In genomic region chr2:201182650-201183372, GRCh38 we compare ENCODE assay signal across 8 cellular contexts. TPM values are rescaled to one million over a fixed set of nuclear protein-coding genes. Genes with fewer than 3 reads are reported as not detected.
DNase-seq lines count a peak whose midpoint lies in the region; ATAC-seq, FAIRE-seq and TF ChIP-seq lines count a peak whose summit lies in the region.

TSS of gene CASP10 (plus strand) at chr2:201183141. CDS start at chr2:201185778, 2,637 bp downstream.

- H3K27ac ChIP-seq in GM12878 (ENCODE audit: control insufficient read depth, insufficient read depth) = peak within 1 kb of the TSS; percentile 1; the same call in 1 of the 2 replicates

- DNase-seq in AG08396 (ENCODE audit: low spot score) (peak; percentile 61), NCI-H226 (peak; percentile 61), GM12878 (ENCODE audit: low read depth, low spot score) (peak; percentile 77), iris pigment epithelial cell (ENCODE audit: low read depth) (peak; percentile 85), ecto neural progenitor cell (ENCODE audit: low spot score) (no peak)

- 14% methylated on average over 11 of the region's 11 CpGs for WGBS in GM12878 (ENCODE audit: insufficient coverage, insufficient replicate concordance, low lambda C conversion rate, missing lambda C conversion rate)

- peak; percentile 97 for FAIRE-seq in GM12878 (lab: Jason Lieb, UNC)

- TF ChIP-seq POLR2A in GM12878 (IDR thresholded peaks at IDR 0.05; ENCODE audit: low read depth, low read length) = no peak

- in situ Hi-C loops in GM12878 (cut with MboI) = no loop called here

- ATAC-seq in GM18498 (IDR thresholded peaks at IDR 0.05; ENCODE audit: unreplicated experiment) (peak; percentile 87), HG02798 (IDR thresholded peaks at IDR 0.05; ENCODE audit: poor library complexity, unreplicated experiment) (peak; percentile 90), GM12878 (peak; percentile 80)

- TF ChIP-seq CTCF in GM12878 (IDR thresholded peaks at IDR 0.05 in 2 of 3, conservative IDR thresholded peaks at IDR 0.05 in 1 of 3; ENCODE audit: control insufficient read depth in 2 of 3, extremely low read depth in 1 of 3, insufficient read depth in 1 of 3, low read depth in 3 of 3, low read length in 3 of 3) (peak; percentile 65 to 92 (median 76); a peak in 4 of 6 replicates), subcutaneous adipose tissue (IDR thresholded peaks at IDR 0.05; ENCODE audit: low read depth) (no peak)

- SMC1A ChIA-PET in GM12878 (lab: Charles Lee; ENCODE audit: uncharacterized antibody, unreplicated experiment) = interaction anchor here (0.6 to 3.7 kb wide), 52 partner anchors 8 to 993 kb away, joined by 3 to 285 read pairs (median 4); partner anchors contain the start of genes CASP8, CFLAR, NDUFB3 and NIF3L1

- TF ChIP-seq RAD21 in GM12878 (IDR thresholded peaks at IDR 0.05; ENCODE audit: insufficient read depth, low read depth, low read length) = peak; percentile 87

- TF ChIP-seq EP300 in GM12878 (IDR thresholded peaks at IDR 0.05; ENCODE audit: borderline replicate concordance in 1 of 2, control insufficient read depth in 1 of 2, low read depth in 2 of 2, low read length in 2 of 2) = no peak

- H3K79me2 ChIP-seq in GM12878 (ENCODE audit: control insufficient read depth, insufficient read depth, low read length) = no peaks in the 10 kb centered on the region; the same call in 1 of the 2 replicates

- peak within 1 kb of the TSS; percentile 65 for H3K4me2 ChIP-seq in GM12878 (ENCODE audit: control insufficient read depth, insufficient read depth)

- peaks cover 7% of the 10 kb centered on the region; the same call in 2 of the 3 replicates for H3K9me3 ChIP-seq in GM12878 (replicated peaks; ENCODE audit: control insufficient read depth, insufficient read depth, low read length)

- H3K27me3 ChIP-seq in GM12878 (replicated peaks in 1 of 2; ENCODE audit: control insufficient read depth in 2 of 2, insufficient read depth in 2 of 2, low read length in 1 of 2) = no peaks in the 10 kb centered on the region; a peak in 2 of 4 replicates

- POLR2A ChIA-PET in GM12878 (lab: Charles Lee) = interaction anchor here (0.6 to 2.6 kb wide), 16 partner anchors 12 to 319 kb away, joined by 3 to 69 read pairs (median 4); partner anchors contain the start of gene CLK1

- peak within 1 kb of the TSS; percentile 70 for H3K4me3 ChIP-seq in GM12878

- H4K20me1 ChIP-seq in GM12878 (ENCODE audit: control insufficient read depth, insufficient read depth) = no peaks in the 10 kb centered on the region

- intact Hi-C loops in GM12878 (cut with micrococcal nuclease; ENCODE audit: unreplicated experiment) = loop anchor here (1.0 kb wide), 2 partner anchors 49 to 181 kb away; no protein-coding TSS in a partner anchor

- no TSS peak for BruUV-seq in GM12878 (replicated peaks; lab: Mats Ljungman, UMichigan)

- no peaks in the 10 kb centered on the region for H3K4me1 ChIP-seq in GM12878 (ENCODE audit: control insufficient read depth, insufficient read depth, low read length)

- CTCF ChIA-PET in GM12878 (lab: Yijun Ruan, JAX) = interaction anchor here (0.6 to 4.4 kb wide), 60 partner anchors 10 to 699 kb away, joined by 3 to 390 read pairs (median 5); partner anchors contain the start of genes ALS2, CASP8, CLK1 and FLACC1

- H3K36me3 ChIP-seq in GM12878 (ENCODE audit: control insufficient read depth in 2 of 2, insufficient read depth in 2 of 2, low read length in 1 of 2) = no peaks in the 10 kb centered on the region

- RAD21 ChIA-PET in GM12878 (lab: Charles Lee; ENCODE audit: unreplicated experiment) = interaction anchor here (0.5 to 4.3 kb wide), 43 partner anchors 9 to 701 kb away, joined by 3 to 279 read pairs (median 5); partner anchors contain the start of genes ALS2, CASP8, CFLAR and FLACC1

- peak within 1 kb of the TSS; percentile 44; the same call in 1 of the 2 replicates for H3K9ac ChIP-seq in GM12878 (ENCODE audit: control insufficient read depth, insufficient read depth, low read length)

- peak within 1 kb of the TSS; percentile 89 for H2AFZ ChIP-seq in GM12878 (ENCODE audit: control insufficient read depth, low read depth, low read length)

TF ChIP-seq in GM12878, 131 proteins besides CTCF, POLR2A, EP300 and RAD21 (continues in another document):
- TF ChIP-seq MXI1 (IDR thresholded peaks at IDR 0.05; ENCODE audit: low read depth, low read length) = peak; percentile 14; the same call in 1 of the 2 replicates
- no peak for TF ChIP-seq CEBPB (IDR thresholded peaks at IDR 0.05; ENCODE audit: borderline replicate concordance in 1 of 2, low read depth in 2 of 2, low read length in 2 of 2)
- no peak for TF ChIP-seq RB1 (IDR thresholded peaks at IDR 0.05; ENCODE audit: borderline replicate concordance)
- TF ChIP-seq IKZF2 (IDR thresholded peaks at IDR 0.05) = peak; percentile 76 to 83
- TF ChIP-seq PAX8 (IDR thresholded peaks at IDR 0.05) = peak; percentile 25; the same call in 1 of the 2 replicates
- TF ChIP-seq MLLT1 (IDR thresholded peaks at IDR 0.05) = peak; percentile 70
- TF ChIP-seq FOXM1 (IDR thresholded peaks at IDR 0.05; ENCODE audit: low read depth, low read length) = peak; percentile 66; the same call in 1 of the 2 replicates
- no peak for TF ChIP-seq ELK1 (IDR thresholded peaks at IDR 0.05; ENCODE audit: low read depth, low read length)
- TF ChIP-seq RBBP5 (conservative IDR thresholded peaks at IDR 0.05) = no peak
- TF ChIP-seq ZBTB40 (IDR thresholded peaks at IDR 0.05; ENCODE audit: borderline replicate concordance) = peak; percentile 46; the same call in 1 of the 2 replicates

RNA-seq across cellular contexts. Expression of gene CASP10, which starts in this region (rescaled TPM):
- 61.5 and 63.7 TPM in 2 replicates for total RNA-seq in GM12878 (2013; cell fraction: nucleolus; rRNA removed)
- total RNA-seq in GM12878 (2014; rRNA removed) (12.8 and 13.1 TPM in 2 replicates), GM12878 (2014; rRNA removed; fragmentation: Illumina TruSeq; extraction: Trizol) (12.8 and 13.3 TPM in 2 replicates), GM12878 (2021) (11.2 and 12.4 TPM in 2 replicates), subcutaneous adipose tissue (10 to 100 TPM; 17.8 to 26.5 (median 20.8) TPM)
- polyA plus RNA-seq in GM12878 (2011; ENCODE audit: low read depth) = 2.8 TPM
- polyA plus RNA-seq in GM12878 (2011; rRNA removed) (14.1 and 17.9 TPM in 2 replicates), GM12878 (2014; fragmentation: Illumina TruSeq; extraction: Trizol) (11.5 and 14.8 TPM in 2 replicates), GM12878 (2014; fragmentation: Nextera tagmentation; extraction: Ambion mirVana) (1 to 10 TPM; 7.5 to 9.5 TPM), GM12878 (2014; rRNA removed) (9.8 and 10.1 TPM in 2 replicates), GM12878 (2016; fragmentation: Nextera tagmentation; extraction: Ambion mirVana) (1 to 10 TPM; 7.2 to 9.1 TPM)
- polyA plus RNA-seq in GM12878 (2011; cell fraction: cytosol; rRNA removed) = 8.3 and 9.7 TPM in 2 replicates
- 8.6 and 10.8 TPM in 2 replicates for polyA plus RNA-seq in GM12878 (2011; cell fraction: nucleus; rRNA removed)
- polyA plus RNA-seq in GM12878 (2012) = 2.5 and 2.7 TPM in 2 replicates
- polyA minus RNA-seq in GM12878 (2011; rRNA and poly(A)+ RNA removed) = 15.7 and 18.5 TPM in 2 replicates
- 4.1 and 6.7 TPM in 2 replicates for polyA minus RNA-seq in GM12878 (2011; cell fraction: cytosol; rRNA and poly(A)+ RNA removed)
- 7.4 and 9.2 TPM in 2 replicates for polyA minus RNA-seq in GM12878 (2011; cell fraction: nucleus; rRNA and poly(A)+ RNA removed)
